11 cellular contexts compared by ENCODE assay signal in genomic region chr2:46131-46470, GRCh38. TPM values are rescaled to one million over a fixed set of nuclear protein-coding genes. Genes with fewer than 3 reads are reported as not detected.
DNase-seq lines count a peak whose midpoint lies in the region; ATAC-seq, FAIRE-seq and TF ChIP-seq lines count a peak whose summit lies in the region.
"Had no signal": no experiment of that assay in that cellular context is flagged by ENCODE, and none has a peak within 500 bp of the region (broad histone marks: within the 10 kb centered on the region; RNA-seq: fewer than 3 reads in every experiment).

No MANE protein-coding gene starts in this region.

- TF ChIP-seq CTCF in mucosa of descending colon (IDR thresholded peaks at IDR 0.05): no peak

- no peaks in the 10 kb centered on the region for H3K36me3 Mint-ChIP-seq in activated T-cell treated with anti-CD3 and anti-CD28 coated beads, Interleukin-2, amount 50 U/mL, for 4 hours (ENCODE audit: insufficient read depth)

- H3K9me3 ChIP-seq in endocrine pancreas (ENCODE audit: control insufficient read depth, low read length) (no peaks in the 10 kb centered on the region), mucosa of descending colon (no peaks in the 10 kb centered on the region)

- H3K4me3 ChIP-seq in endocrine pancreas (ENCODE audit: control insufficient read depth, insufficient read depth, low read length) (no peak overlapping the region), mucosa of descending colon (peak overlapping the region; percentile 83)

- H3K4me1 ChIP-seq in endocrine pancreas (ENCODE audit: control insufficient read depth, insufficient read depth, low read length) (no peaks in the 10 kb centered on the region), mucosa of descending colon (ENCODE audit: low read depth) (peaks cover 21% of the 10 kb centered on the region)

- H3K4me1 Mint-ChIP-seq in activated T-cell treated with anti-CD3 and anti-CD28 coated beads, Interleukin-2, amount 50 U/mL, for 4 hours (ENCODE audit: low read depth): peaks cover 10% of the 10 kb centered on the region

- H3K36me3 ChIP-seq in endocrine pancreas (ENCODE audit: control insufficient read depth, insufficient read depth, low read length): no peaks in the 10 kb centered on the region
- no peaks in the 10 kb centered on the region for H3K36me3 ChIP-seq in mucosa of descending colon (ENCODE audit: low read depth)

- H3K9me3 Mint-ChIP-seq in activated T-cell treated with anti-CD3 and anti-CD28 coated beads, Interleukin-2, amount 50 U/mL, for 4 hours: no peaks in the 10 kb centered on the region
- H3K9me3 Mint-ChIP-seq: T-helper 1 cell treated with Interleukin-12 subunit alpha and Interleukin-12 subunit beta and Interleukin-4 antibody, amounts not matched to agents 30 μg/mL and 1 μg/mL, for 36 hours had no signal

- no peak for FAIRE-seq in urothelium cell line (lab: Jason Lieb, UNC)

- no peak for DNase-seq in activated T-cell treated with anti-CD3 and anti-CD28 coated beads, Interleukin-2, amount 50 U/mL, for 4 hours
- DNase-seq in activated T-cell treated with anti-CD3 and anti-CD28 coated beads for 4 hours (no peak), mucosa of descending colon (no peak), urothelium cell line (ENCODE audit: low spot score) (peak; percentile 5), NCI-H345 (lab: John Stamatoyannopoulos, UW) (no peak)
- DNase-seq: effector CD4-positive, alpha-beta T cell had no signal

- H3K9ac ChIP-seq in endocrine pancreas (ENCODE audit: control insufficient read depth, insufficient read depth, low read length): peak overlapping the region; percentile 8

- intact Hi-C loops in mucosa of descending colon (cut with DNase I, micrococcal nuclease): no loop called here

- H3K4me3 Mint-ChIP-seq in activated T-cell treated with anti-CD3 and anti-CD28 coated beads, Interleukin-2, amount 50 U/mL, for 4 hours: peak overlapping the region; percentile 30

- H3K27me3 ChIP-seq in endocrine pancreas (ENCODE audit: control insufficient read depth, insufficient read depth, low read length): no peaks in the 10 kb centered on the region

- H3K27me3 Mint-ChIP-seq in activated T-cell treated with anti-CD3 and anti-CD28 coated beads, Interleukin-2, amount 50 U/mL, for 4 hours (ENCODE audit: low read depth): peaks cover 36% of the 10 kb centered on the region

- peak; percentile 51 to 54 for ATAC-seq in activated T-cell treated with anti-CD3 and anti-CD28 coated beads, Interleukin-2, amount 50 U/mL, for 4 hours
- ATAC-seq in mucosa of descending colon: no peak
- no peak for ATAC-seq in GM18873 (IDR thresholded peaks at IDR 0.05; ENCODE audit: low FRiP score, unreplicated experiment)
- ATAC-seq in HG03280 (IDR thresholded peaks at IDR 0.05; ENCODE audit: unreplicated experiment): no peak

RNA-seq across cellular contexts. Expression of gene FAM110C, which starts 0.2 kb away (rescaled TPM):
- under 1 TPM; 0.20 to 0.40 (median 0.24) TPM for total RNA-seq in activated T-cell treated with anti-CD3 and anti-CD28 coated beads, Interleukin-2, amount 50 U/mL, for 4 hours
- total RNA-seq in mucosa of descending colon: 10 to 100 TPM; 14.2 to 33.6 (median 28.9) TPM
- total RNA-seq: LHCN-M2 had no signal

Comparison
In these comparisons a context has a peak if more than half of its experiments do, and no peak if none do; other contexts are left out.
1. ATAC-seq: peak in activated T-cell treated with anti-CD3 and anti-CD28 coated beads, Interleukin-2, amount 50 U/mL, for 4 hours (2 of 2); none in mucosa of descending colon (single experiment), GM18873 (single experiment) and HG03280 (single experiment).
2. RNA of gene FAM110C, which starts 0.2 kb away (total RNA-seq): 14.2 to 33.6 TPM in mucosa of descending colon; 0.20 to 0.40 TPM in activated T-cell treated with anti-CD3 and anti-CD28 coated beads, Interleukin-2, amount 50 U/mL, for 4 hours; every median in the first group is over 10 times any median in the second.